Comparison of ENCODE assay signal across 14 cellular contexts in the genomic region with DNA sequence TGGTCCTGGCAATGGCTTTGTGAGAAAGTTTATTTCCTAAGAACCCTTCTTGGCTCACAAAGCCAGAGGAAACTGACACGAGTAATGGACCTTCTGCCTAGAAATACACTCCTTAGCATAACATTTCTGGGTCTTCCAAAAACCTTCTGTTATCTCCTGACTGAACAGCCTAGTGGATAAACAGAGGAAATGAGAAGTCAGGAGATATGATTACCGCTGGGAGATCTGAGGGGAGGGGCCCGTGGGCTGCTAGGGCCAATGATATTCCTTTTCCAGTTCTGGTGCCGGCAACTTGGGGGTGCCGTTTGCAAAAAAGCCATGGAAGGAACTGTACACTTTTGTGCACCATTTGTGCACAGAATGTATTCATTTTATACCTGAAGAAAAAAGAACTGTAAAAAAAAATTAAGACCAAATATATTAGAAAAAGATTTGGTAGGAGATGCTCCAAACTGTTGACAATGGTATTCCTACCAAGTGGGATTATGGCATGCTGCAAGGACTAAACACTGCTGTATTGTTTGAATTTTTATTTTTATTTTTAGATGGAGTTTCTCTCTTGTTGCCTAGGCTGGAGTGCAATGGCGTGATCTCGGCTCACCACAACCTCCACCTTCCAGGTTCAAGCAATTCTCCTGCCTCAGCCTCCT. TPM values are rescaled to one million over a fixed set of nuclear protein-coding genes. Genes with fewer than 3 reads are reported as not detected.
DNase-seq lines count a peak whose midpoint lies in the region; ATAC-seq and FAIRE-seq lines count a peak whose summit lies in the region.
"Had no signal": no experiment of that assay in that cellular context is flagged by ENCODE, and none has a peak within 500 bp of the region (broad histone marks: within the 10 kb centered on the region; RNA-seq: fewer than 3 reads in every experiment).

No MANE protein-coding gene starts in this region.

- peak; percentile 15 to 19 for ATAC-seq in left cardiac atrium
- no peak for ATAC-seq in GM19452 (IDR thresholded peaks at IDR 0.05; ENCODE audit: unreplicated experiment)
- no peak for ATAC-seq in HG03175 (IDR thresholded peaks at IDR 0.05; ENCODE audit: unreplicated experiment)
- ATAC-seq: activated CD4-positive, CD25-positive, alpha-beta regulatory T cell treated with anti-CD3 and anti-CD28 coated beads, Interleukin-2, amount 50 U/mL, for 24 hours; GM12878 had no signal

- H3K9ac ChIP-seq in adipocyte (ENCODE audit: low read length) (peak overlapping the region; percentile 76), rectal smooth muscle tissue (ENCODE audit: low read length) (no peak overlapping the region)

- H3K36me3 ChIP-seq in H7 (replicated peaks; ENCODE audit: control insufficient read depth, insufficient read depth, low read length) (no peaks in the 10 kb centered on the region), adipocyte (ENCODE audit: control insufficient read depth, insufficient read depth, low read length, severe bottlenecking) (peaks cover 7% of the 10 kb centered on the region), rectal smooth muscle tissue (ENCODE audit: control insufficient read depth, insufficient read depth, low read length) (no peaks in the 10 kb centered on the region), small intestine (ENCODE audit: control insufficient read depth in 2 of 2, insufficient read depth in 2 of 2, low read length in 2 of 2) (peaks cover 0 to 2% of the 10 kb centered on the region in 2 donors)

- H3K27ac ChIP-seq in rectal smooth muscle tissue (ENCODE audit: low read depth, low read length): peak overlapping the region; percentile 59
- no peak overlapping the region for H3K27ac ChIP-seq in substantia nigra (ENCODE audit: low read depth, low read length, poor library complexity, severe bottlenecking)
- H3K27ac ChIP-seq in small intestine (ENCODE audit: low read depth in 1 of 2, low read length in 1 of 2): peak overlapping the region in 1 of 2 donors; percentile 26

- H3K4me1 ChIP-seq in adipocyte (ENCODE audit: control insufficient read depth, insufficient read depth, low read length) (peaks cover 41% of the 10 kb centered on the region), rectal smooth muscle tissue (ENCODE audit: control insufficient read depth, insufficient read depth, low read length) (peaks cover 23% of the 10 kb centered on the region), small intestine (ENCODE audit: control insufficient read depth in 2 of 2, insufficient read depth in 1 of 2, low read depth in 1 of 2, low read length in 1 of 2) (no peaks in the 10 kb centered on the region)

- no peaks in the 10 kb centered on the region for H3K9me3 ChIP-seq in adipocyte (ENCODE audit: control insufficient read depth, low read length)
- no peaks in the 10 kb centered on the region for H3K9me3 ChIP-seq in small intestine (ENCODE audit: control insufficient read depth, low read depth)

- DNase-seq in H7 (peak; percentile 54), adipocyte (ENCODE audit: low read depth) (no peak), left cardiac atrium (peak; percentile 54), substantia nigra (lab: John Stamatoyannopoulos, UW) (no peak), small intestine (no peak)
- DNase-seq: aorta, mesendoderm, NCI-H2029, SW 1271 had no signal

- H3K4me3 ChIP-seq in H7 (ENCODE audit: insufficient read depth, low read depth, low read length) (no peak overlapping the region), adipocyte (ENCODE audit: low read length) (peak overlapping the region; percentile 34), rectal smooth muscle tissue (ENCODE audit: low read length) (no peak overlapping the region), small intestine (ENCODE audit: low read depth in 1 of 2, low read length in 2 of 2) (no peak overlapping the region)
- H3K4me3 ChIP-seq: GM12878 had no signal

- intact Hi-C loops in left cardiac atrium (cut with DNase I): no loop called here

- WGBS in small intestine, 3 donors: 49 to 56% (median 51%) methylated on average over 7 of the region's 7 CpGs

- no peak for FAIRE-seq in small intestine (lab: Jason Lieb, UNC)
- FAIRE-seq: GM12878 had no signal

- no peaks in the 10 kb centered on the region for H3K27me3 ChIP-seq in H7 (ENCODE audit: control insufficient read depth, insufficient read depth, low read length)
- no peaks in the 10 kb centered on the region for H3K27me3 ChIP-seq in adipocyte (replicated peaks; ENCODE audit: control insufficient read depth, insufficient read depth, low read length)
- H3K27me3 ChIP-seq in rectal smooth muscle tissue (ENCODE audit: control insufficient read depth, insufficient read depth, low read length): no peaks in the 10 kb centered on the region
- no peaks in the 10 kb centered on the region for H3K27me3 ChIP-seq in small intestine (ENCODE audit: control insufficient read depth in 2 of 2, insufficient read depth in 2 of 2, low read length in 2 of 2)

RNA-seq across cellular contexts. Expression of a gene that starts 4.7 kb away (rescaled TPM):
- total RNA-seq in H7 (2014; rRNA removed; shearing (Covaris generic)): 66.8 and 67.0 TPM in 2 replicates
- total RNA-seq in left cardiac atrium: 1 to 10 TPM; 3.4 to 3.9 TPM
- 10 to 100 TPM in 1 of 3 donors, under 1 TPM in 2; 0.27 to 10.9 (median 0.45) TPM for polyA plus RNA-seq in small intestine

RNA-seq across cellular contexts. Expression of a gene that starts 37.1 kb away (rescaled TPM):
- total RNA-seq in H7 (2014; rRNA removed; shearing (Covaris generic)): 32.3 and 41.8 TPM in 2 replicates
- total RNA-seq in left cardiac atrium: 100 to 1,000 TPM; 238 to 255 TPM
- 10 to 100 TPM; 10.7 to 83.6 (median 51.3) TPM for polyA plus RNA-seq in small intestine

Comparison
In these comparisons a context has a peak if more than half of its experiments do, and no peak if none do; other contexts are left out.
1. DNase-seq: peak in H7 (single experiment) and left cardiac atrium (single experiment); none in adipocyte (single experiment), substantia nigra (0 of 49) and small intestine (single experiment).
2. ATAC-seq: peak in left cardiac atrium (2 of 2); none in GM19452 (single experiment) and HG03175 (single experiment).
3. RNA of a gene that starts 4.7 kb away (total RNA-seq): 66.8 to 67.0 TPM in H7; 3.4 to 3.9 TPM in left cardiac atrium; every median in the first group is over 10 times any median in the second.